1 cellular context compared by ENCODE assay signal in genomic region chr10:72291019-72291532, GRCh38.
TF ChIP-seq lines count a peak whose summit lies in the region.

No MANE protein-coding gene starts in this region.

TF ChIP-seq in K562, 482 proteins besides CTCF, POLR2A, EP300 and RAD21 (continued from another document):
- TF ChIP-seq ZNF318 (IDR thresholded peaks at IDR 0.05; ENCODE audit: borderline replicate concordance in 1 of 2, low read depth in 1 of 2): 0 out of 4 replicates have a peak, but pooled peaks of 1 of the 2 experiments have one; percentile 19
- no peak for TF ChIP-seq ZNF780A (CRISPR knock-in tag; IDR thresholded peaks at IDR 0.05)
- TF ChIP-seq MYC (IDR thresholded peaks at IDR 0.05; ENCODE audit: low read depth, low read length): peak; percentile 19; the same call in 1 of the 2 replicates
- no peak; the same call in 1 of the 2 replicates for TF ChIP-seq MYC (CRISPR knock-in tag; IDR thresholded peaks at IDR 0.05; ENCODE audit: borderline replicate concordance, low read depth)
- TF ChIP-seq LARP7 (IDR thresholded peaks at IDR 0.05): no peak
- no peak for TF ChIP-seq PATZ1 (CRISPR knock-in tag; IDR thresholded peaks at IDR 0.05; ENCODE audit: borderline replicate concordance)
- TF ChIP-seq AFF1 (IDR thresholded peaks at IDR 0.05; ENCODE audit: low read depth in 1 of 2, partially characterized antibody in 2 of 2): peak in 1 of 2 experiments; percentile 22
- no peak for TF ChIP-seq ZNF408 (CRISPR knock-in tag; IDR thresholded peaks at IDR 0.05; ENCODE audit: low read depth)
- no peak for TF ChIP-seq ZNF512 (tag; IDR thresholded peaks at IDR 0.05)
- TF ChIP-seq ZNF695 (CRISPR knock-in tag; IDR thresholded peaks at IDR 0.05): no peak
- TF ChIP-seq MEF2D (tag; conservative IDR thresholded peaks at IDR 0.05; ENCODE audit: low read depth): 0 out of 2 replicates have a peak, but pooled peaks have one; percentile 37
- TF ChIP-seq RUNX1 (IDR thresholded peaks at IDR 0.05; ENCODE audit: low read depth): no peak
- TF ChIP-seq CTBP1 (IDR thresholded peaks at IDR 0.05; ENCODE audit: borderline replicate concordance): peak; percentile 76; the same call in 1 of the 2 replicates
- 0 out of 2 replicates have a peak, but pooled peaks have one; percentile 22 for TF ChIP-seq ZNF311 (CRISPR knock-in tag; IDR thresholded peaks at IDR 0.05)
- TF ChIP-seq KLF6 (CRISPR knock-in tag; IDR thresholded peaks at IDR 0.05; ENCODE audit: borderline replicate concordance): no peak
- TF ChIP-seq ZNF165 (CRISPR knock-in tag; IDR thresholded peaks at IDR 0.05; ENCODE audit: borderline replicate concordance): no peak
- peak; percentile 30; the same call in 1 of the 2 replicates for TF ChIP-seq MTA2 (IDR thresholded peaks at IDR 0.05; ENCODE audit: low read depth)
- TF ChIP-seq ZSCAN32 (CRISPR knock-in tag; IDR thresholded peaks at IDR 0.05): no peak
- no peak for TF ChIP-seq HMG20A (CRISPR knock-in tag; conservative IDR thresholded peaks at IDR 0.05)
- TF ChIP-seq CEBPG (CRISPR knock-in tag; IDR thresholded peaks at IDR 0.05): no peak
- TF ChIP-seq CEBPG (tag; conservative IDR thresholded peaks at IDR 0.05 in 1 of 2, IDR thresholded peaks at IDR 0.05 in 1 of 2): no peak
- TF ChIP-seq MECOM (CRISPR knock-in tag; IDR thresholded peaks at IDR 0.05): 0 out of 2 replicates have a peak, but pooled peaks have one; percentile 5
- TF ChIP-seq ZNF584 (CRISPR knock-in tag; IDR thresholded peaks at IDR 0.05; ENCODE audit: low read depth): peak; percentile 36; the same call in 1 of the 2 replicates
- TF ChIP-seq ARID4B (CRISPR knock-in tag; IDR thresholded peaks at IDR 0.05): no peak
